In the genomic region with DNA sequence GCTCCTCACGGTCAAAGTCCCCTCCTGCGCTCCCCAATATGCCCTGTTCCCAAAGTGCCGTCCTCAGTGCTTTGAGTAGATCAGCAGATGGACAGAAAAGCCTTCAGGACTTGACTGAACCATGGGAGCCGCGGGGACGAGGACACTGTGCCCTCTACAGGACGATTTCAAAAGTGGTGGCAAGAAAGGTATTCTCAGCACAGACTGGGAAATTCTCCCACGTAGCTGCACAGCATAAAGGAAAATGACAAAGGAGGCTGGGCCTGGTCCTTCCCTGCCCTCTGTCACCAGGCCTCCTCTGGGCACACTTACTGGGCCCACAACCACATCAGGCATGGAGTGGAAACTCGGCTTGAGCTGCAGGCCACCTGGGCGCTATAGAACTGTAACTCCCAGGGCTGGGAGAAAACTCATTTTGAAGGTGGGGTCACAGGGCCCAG, we compare ENCODE assay signal across 1 cellular context.
TF ChIP-seq lines count a peak whose summit lies in the region.

No MANE protein-coding gene starts in this region.

TF ChIP-seq in HepG2, 621 proteins besides CTCF, POLR2A, EP300 and RAD21 (continued from another document):
- TF ChIP-seq GATAD2A (CRISPR knock-in tag; IDR thresholded peaks at IDR 0.05) (peak; percentile 59; the same call in 1 of the 2 replicates), ZNF619 (CRISPR knock-in tag; IDR thresholded peaks at IDR 0.05) (peak; percentile 48; the same call in 1 of the 2 replicates), PHF21A (CRISPR knock-in tag; IDR thresholded peaks at IDR 0.05) (0 out of 2 replicates have a peak, but pooled peaks have one; percentile 40), KDM3A (CRISPR knock-in tag; IDR thresholded peaks at IDR 0.05; ENCODE audit: low read depth) (peak; percentile 25; the same call in 1 of the 2 replicates), KLF16 (CRISPR knock-in tag; IDR thresholded peaks at IDR 0.05) (0 out of 4 replicates have a peak, but pooled peaks of 1 of the 2 experiments have one; percentile 18), ADNP (CRISPR knock-in tag; IDR thresholded peaks at IDR 0.05) (peak; percentile 45; the same call in 1 of the 2 replicates), ZNF331 (CRISPR knock-in tag; IDR thresholded peaks at IDR 0.05) (peak; percentile 13; the same call in 1 of the 2 replicates), ZNF350 (CRISPR knock-in tag; IDR thresholded peaks at IDR 0.05; ENCODE audit: borderline replicate concordance, low read depth) (peak; percentile 21; the same call in 1 of the 2 replicates), ZSCAN31 (CRISPR knock-in tag; IDR thresholded peaks at IDR 0.05; ENCODE audit: low read depth) (no peak), FOXA3 (CRISPR knock-in tag; IDR thresholded peaks at IDR 0.05) (peak; percentile 8; the same call in 1 of the 2 replicates)
- TF ChIP-seq, protein P1, sequence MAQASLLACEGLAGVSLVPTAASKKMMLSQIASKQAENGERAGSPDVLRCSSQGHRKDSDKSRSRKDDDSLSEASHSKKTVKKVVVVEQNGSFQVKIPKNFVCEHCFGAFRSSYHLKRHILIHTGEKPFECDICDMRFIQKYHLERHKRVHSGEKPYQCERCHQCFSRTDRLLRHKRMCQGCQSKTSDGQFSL (CRISPR knock-in tag; IDR thresholded peaks at IDR 0.05), result no peak
